8 cellular contexts compared by ENCODE assay signal in the genomic region with DNA sequence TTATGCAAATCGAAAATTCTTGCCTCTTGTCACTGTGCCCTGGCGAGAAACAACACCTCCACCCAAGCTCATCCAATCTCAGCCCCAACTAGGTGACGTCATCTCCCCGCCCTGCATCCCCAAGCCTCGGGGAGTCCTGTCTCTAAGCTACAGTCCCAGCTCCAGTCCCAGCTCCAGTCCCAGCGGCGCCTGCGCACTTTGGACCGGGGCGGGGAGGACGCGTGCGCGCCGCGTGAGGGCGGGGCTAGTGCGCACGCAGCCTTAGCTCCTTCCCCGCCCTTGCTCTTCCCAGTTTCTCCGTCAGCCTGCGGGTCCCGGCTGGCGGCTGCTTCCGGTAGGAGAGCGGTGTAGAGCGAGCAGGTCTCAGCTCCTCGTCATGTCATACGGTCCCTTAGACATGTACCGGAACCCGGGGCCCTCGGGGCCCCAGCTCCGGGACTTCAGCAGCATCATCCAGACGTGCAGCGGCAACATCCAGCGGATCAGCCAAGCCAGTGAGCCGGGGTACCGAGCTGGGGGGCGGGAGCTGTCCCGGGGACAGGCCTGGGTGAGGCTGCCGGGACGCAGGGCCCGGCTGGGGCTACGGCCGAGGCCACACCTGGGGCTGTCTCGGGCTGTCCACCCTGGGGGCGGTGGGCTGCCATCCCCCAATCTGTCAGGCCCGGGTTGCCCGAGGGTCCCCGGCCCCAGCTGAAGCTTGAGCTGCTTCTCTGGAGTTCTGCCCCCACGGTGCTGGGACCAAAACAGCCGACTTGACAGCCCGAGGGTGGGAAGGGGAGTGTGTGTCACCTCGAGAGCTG. TPM values are rescaled to one million over a fixed set of nuclear protein-coding genes. Genes with fewer than 3 reads are reported as not detected.
DNase-seq lines count a peak whose midpoint lies in the region; ATAC-seq and TF ChIP-seq lines count a peak whose summit lies in the region.

STX12 (plus strand) TSS at position 288 of the 800 bp plus-strand sequence; CDS start at position 377, 89 bp downstream.

- DNase-seq in GM12864 (ENCODE audit: low read depth) = peak; percentile 100
- DNase-seq in NCI-H1417 (lab: John Stamatoyannopoulos, UW) = peak; percentile 97 to 99 (median 97)
- DNase-seq in SW 1271 (lab: John Stamatoyannopoulos, UW) = peak; percentile 92 to 95
- DNase-seq in activated naive CD8-positive, alpha-beta T cell treated with anti-CD3 and anti-CD28 coated beads, Interleukin-2, amount 50 U/mL, for 16 hours (ENCODE audit: low read depth, low spot score) = peak; percentile 96
- peak; percentile 96 to 99 (median 98) for DNase-seq in head of caudate nucleus
- peak; percentile 98 to 99 (median 98) for DNase-seq in ovary
- DNase-seq in thyroid gland = peak; percentile 99

- peak; percentile 92 for ATAC-seq in HG02759 (IDR thresholded peaks at IDR 0.05; ENCODE audit: unreplicated experiment)

- H3K9me3 ChIP-seq in ovary = no peaks in the 10 kb centered on the region
- no peaks in the 10 kb centered on the region for H3K9me3 ChIP-seq in thyroid gland

- intact Hi-C loops in head of caudate nucleus (cut with DNase I) (loop anchor here (5.0 kb wide), 2 partner anchors 46 to 59 kb away; partner anchors contain the start of genes FAM76A and PPP1R8), ovary (cut with DNase I) (loop anchor here in 1 of 4 donors (1.0 kb wide), 1 partner anchor 48 kb away; the partner anchor contains the start of gene FAM76A), thyroid gland (cut with DNase I) (no loop called here)

- TF ChIP-seq CTCF in GM12864 (IDR thresholded peaks at IDR 0.05; ENCODE audit: low read depth, low read length, missing control alignments) (no peak), ovary (IDR thresholded peaks at IDR 0.05) (no peak), thyroid gland (IDR thresholded peaks at IDR 0.05) (no peak)

- TF ChIP-seq EP300 in ovary (IDR thresholded peaks at IDR 0.05) = no peak

- WGBS in ovary, 3 donors = 0 to 1% (median 0%) methylated on average over 50 to 54 of the region's 54 CpGs
- 0% methylated on average over 13 to 20 of the region's 54 CpGs for WGBS in thyroid gland, 2 donors

- H3K36me3 ChIP-seq in ovary (no peaks in the 10 kb centered on the region), thyroid gland (no peaks in the 10 kb centered on the region)

- TF ChIP-seq POLR2A in ovary (IDR thresholded peaks at IDR 0.05) = peak; percentile 88
- TF ChIP-seq POLR2A in thyroid gland (IDR thresholded peaks at IDR 0.05) = peak; percentile 90 to 99

- H3K27ac ChIP-seq in ovary (peak within 1 kb of the TSS; percentile 55 to 74), thyroid gland (peak within 1 kb of the TSS; percentile 80 to 98 (median 94))

- H3K27me3 ChIP-seq in ovary (no peaks in the 10 kb centered on the region), thyroid gland (no peaks in the 10 kb centered on the region)

- H3K4me3 ChIP-seq in GM12864 (ENCODE audit: low read depth, low read length) = peak within 1 kb of the TSS; percentile 82
- peak within 1 kb of the TSS; percentile 97 for H3K4me3 ChIP-seq in ovary
- peak within 1 kb of the TSS; percentile 69 to 100 (median 83) for H3K4me3 ChIP-seq in thyroid gland (replicated peaks in 1 of 3)

- H3K4me1 ChIP-seq in ovary (ENCODE audit: insufficient read depth) (peaks cover 3% of the 10 kb centered on the region), thyroid gland (peaks cover 40 to 46% of the 10 kb centered on the region in 2 donors)

RNA-seq across cellular contexts. Expression of gene STX12, which starts in this region (rescaled TPM):
- total RNA-seq in ovary = 10 to 100 TPM; 34.3 to 45.7 (median 41.2) TPM
- 10 to 100 TPM; 23.9 to 74.8 TPM for polyA plus RNA-seq in ovary
- 100 to 1,000 TPM; 169 to 265 (median 221) TPM for total RNA-seq in thyroid gland

Comparison
In these comparisons a context has a peak if more than half of its experiments do, and no peak if none do; other contexts are left out.
1. Peak in every context shown above with its lines: DNase-seq, ATAC-seq, H3K4me3 ChIP-seq and H3K27ac ChIP-seq.